25 cellular contexts compared by ENCODE assay signal in genomic region chr10:47401874-47402645, GRCh38. TPM values are rescaled to one million over a fixed set of nuclear protein-coding genes. Genes with fewer than 3 reads are reported as not detected.
A peak's percentile ranks its signal among the peaks of the same experiment; 100 is the strongest.
DNase-seq lines count a peak whose midpoint lies in the region; ATAC-seq, FAIRE-seq and TF ChIP-seq lines count a peak whose summit lies in the region.
"Had no signal": no experiment of that assay in that cellular context is flagged by ENCODE, and none has a peak within 500 bp of the region (broad histone marks: within the 10 kb centered on the region; RNA-seq: fewer than 3 reads in every experiment).

No MANE protein-coding gene starts in this region.

- H3K36me3 Mint-ChIP-seq in Calu3 (ENCODE audit: insufficient read depth, unreplicated experiment) = peaks cover 7% of the 10 kb centered on the region
- no peaks in the 10 kb centered on the region for H3K36me3 Mint-ChIP-seq in progenitor cell of endocrine pancreas (ENCODE audit: insufficient read depth)
- H3K36me3 Mint-ChIP-seq: activated naive CD4-positive, alpha-beta T cell treated with anti-CD3 and anti-CD28 coated beads, Interleukin-2, amount 10 ng/mL, durations not matched to agents 7 days and 5 days; memory B cell had no signal

- dilution Hi-C loops in keratinocyte (cut with MboI; ENCODE audit: extremely low pct_ligation_motif_present, low sequenced_read_pairs) = no loop called here

- H3K4me1 Mint-ChIP-seq in Calu3 (ENCODE audit: low read depth, unreplicated experiment) (peaks cover 35% of the 10 kb centered on the region), progenitor cell of endocrine pancreas (ENCODE audit: low read depth) (peaks cover 16% of the 10 kb centered on the region)
- H3K4me1 Mint-ChIP-seq: activated naive CD4-positive, alpha-beta T cell treated with anti-CD3 and anti-CD28 coated beads, Interleukin-2, amount 10 ng/mL, durations not matched to agents 7 days and 5 days; memory B cell had no signal

- in situ Hi-C loops in ACHN (cut with HindIII; ENCODE audit: low pct_ligation_motif_present, low pct_unique_long_range_greater_than_20kb, low sequenced_read_pairs) = no loop called here

- H3K9me3 ChIP-seq in PC-9 (ENCODE audit: insufficient read depth, low read depth) (no peaks in the 10 kb centered on the region), keratinocyte (ENCODE audit: control insufficient read depth, low read depth, low read length) (no peaks in the 10 kb centered on the region)
- H3K9me3 ChIP-seq: BE2C, body of pancreas, neutrophil, Peyer's patch, suprapubic skin had no signal

- H3K9me1 ChIP-seq in keratinocyte (ENCODE audit: control insufficient read depth, extremely low read depth, insufficient read depth, low read length) = no peaks in the 10 kb centered on the region

- H3F3A ChIP-seq in PC-9 (ENCODE audit: insufficient read depth, low read depth) = peaks cover 17% of the 10 kb centered on the region

- H3K4me1 ChIP-seq in PC-9 (replicated peaks; ENCODE audit: insufficient read depth) (peaks cover 58% of the 10 kb centered on the region), keratinocyte (ENCODE audit: control insufficient read depth, extremely low read depth, insufficient read depth, low read length) (peaks cover 54% of the 10 kb centered on the region)
- H3K4me1 ChIP-seq: BE2C, body of pancreas had no signal

- DNase-seq in Calu3 = no peak
- DNase-seq in PC-9 = no peak
- no peak for DNase-seq in keratinocyte (ENCODE audit: low read depth, low spot score)
- DNase-seq in progenitor cell of endocrine pancreas (ENCODE audit: low spot score, unreplicated experiment) = no peak
- no peak for DNase-seq in ACHN
- DNase-seq: activated CD4-positive, alpha-beta T cell treated with anti-CD3 and anti-CD28 coated beads for 4 hours; activated naive CD4-positive, alpha-beta T cell treated with anti-CD3 and anti-CD28 coated beads, Interleukin-2, amount 10 ng/mL, durations not matched to agents 7 days and 5 days; BE2C; erythroblast; GDM1; KG1; NCI-H1092; NCI-H748 treated with DMSO at 0.1 percent for 48 hours; stimulated activated CD4-positive, alpha-beta T cell treated with anti-CD3 and anti-CD28 coated beads, Interleukin-4, amount 100 ng/mL, for 24 hours had no signal

- FAIRE-seq in keratinocyte (lab: Jason Lieb, UNC) = no peak
- FAIRE-seq: GM12891 had no signal

- H3K4me3 ChIP-seq in PC-9 = no peak overlapping the region
- no peak overlapping the region for H3K4me3 ChIP-seq in keratinocyte (ENCODE audit: control insufficient read depth in 2 of 3, extremely low read depth in 1 of 3, insufficient read depth in 2 of 3, low read depth in 1 of 3, low read length in 3 of 3)
- H3K4me3 ChIP-seq: body of pancreas, Peyer's patch, suprapubic skin had no signal

- H3K4me2 ChIP-seq in PC-9 (peak overlapping the region; percentile 77), keratinocyte (ENCODE audit: control insufficient read depth, extremely low read depth, insufficient read depth, low read depth, low read length) (no peak overlapping the region)

- H3K27me3 ChIP-seq in PC-9 (ENCODE audit: insufficient read depth, low read depth) (no peaks in the 10 kb centered on the region), keratinocyte (ENCODE audit: control insufficient read depth, extremely low read depth, insufficient read depth, low read length) (no peaks in the 10 kb centered on the region)
- H3K27me3 ChIP-seq: body of pancreas, Peyer's patch, suprapubic skin had no signal

- H3K27ac Mint-ChIP-seq in Calu3 (ENCODE audit: unreplicated experiment) (peak overlapping the region; percentile 57), progenitor cell of endocrine pancreas (peak overlapping the region; percentile 50)
- H3K27ac Mint-ChIP-seq: activated naive CD4-positive, alpha-beta T cell treated with anti-CD3 and anti-CD28 coated beads, Interleukin-2, amount 10 ng/mL, durations not matched to agents 7 days and 5 days; memory B cell had no signal

- H3K4me3 Mint-ChIP-seq in Calu3 (ENCODE audit: low read depth, unreplicated experiment) = peak overlapping the region; percentile 32
- H3K4me3 Mint-ChIP-seq in progenitor cell of endocrine pancreas (ENCODE audit: low read depth) = no peak overlapping the region
- H3K4me3 Mint-ChIP-seq: activated naive CD4-positive, alpha-beta T cell treated with anti-CD3 and anti-CD28 coated beads, Interleukin-2, amount 10 ng/mL, durations not matched to agents 7 days and 5 days; H9; memory B cell had no signal

- peaks cover 2% of the 10 kb centered on the region for H3K9me3 Mint-ChIP-seq in Calu3 (ENCODE audit: low read depth, unreplicated experiment)
- H3K9me3 Mint-ChIP-seq in progenitor cell of endocrine pancreas (ENCODE audit: low read depth) = peaks cover 3% of the 10 kb centered on the region
- H3K9me3 Mint-ChIP-seq: activated naive CD4-positive, alpha-beta T cell treated with anti-CD3 and anti-CD28 coated beads, Interleukin-2, amount 10 ng/mL, durations not matched to agents 7 days and 5 days; H9; memory B cell had no signal

- ATAC-seq in GM18520 (IDR thresholded peaks at IDR 0.05; ENCODE audit: unreplicated experiment) = no peak
- no peak for ATAC-seq in GM18511 (IDR thresholded peaks at IDR 0.05; ENCODE audit: unreplicated experiment)
- ATAC-seq in HG03159 (IDR thresholded peaks at IDR 0.05; ENCODE audit: unreplicated experiment) = no peak

- H3K9ac ChIP-seq in keratinocyte (ENCODE audit: control insufficient read depth, extremely low read depth, insufficient read depth, low read length) = no peak overlapping the region

- no peak overlapping the region for H2AFZ ChIP-seq in PC-9
- no peak overlapping the region for H2AFZ ChIP-seq in keratinocyte (ENCODE audit: control insufficient read depth, low read length)

- H4K20me1 ChIP-seq in PC-9 (ENCODE audit: insufficient read depth) (no peaks in the 10 kb centered on the region), keratinocyte (ENCODE audit: control insufficient read depth, extremely low read depth, insufficient read depth, low read length) (no peaks in the 10 kb centered on the region)

- BruUV-seq in Calu3 (replicated peaks; lab: Mats Ljungman, UMichigan) = no TSS peak
- TSS peak; percentile 25 for BruUV-seq in PC-9 (replicated peaks; lab: Mats Ljungman, UMichigan)

- H3K27me3 Mint-ChIP-seq in Calu3 (ENCODE audit: unreplicated experiment) (no peaks in the 10 kb centered on the region), progenitor cell of endocrine pancreas (no peaks in the 10 kb centered on the region)

- H3K27ac ChIP-seq in PC-9 = peak overlapping the region; percentile 76
- peak overlapping the region; percentile 50 for H3K27ac ChIP-seq in keratinocyte (ENCODE audit: control insufficient read depth, insufficient read depth, low read length)
- H3K27ac ChIP-seq: body of pancreas, neutrophil, Peyer's patch, suprapubic skin had no signal

- TF ChIP-seq CTCF in Calu3 (IDR thresholded peaks at IDR 0.05; ENCODE audit: unreplicated experiment) = no peak
- no peak for TF ChIP-seq CTCF in PC-9 (conservative IDR thresholded peaks at IDR 0.05)
- TF ChIP-seq CTCF in keratinocyte (optimal IDR thresholded peaks at IDR 0.05 in 1 of 3, IDR thresholded peaks at IDR 0.05 in 1 of 3, conservative IDR thresholded peaks at IDR 0.05 in 1 of 3; ENCODE audit: extremely low read depth in 1 of 3, insufficient read depth in 2 of 3, low read length in 3 of 3) = no peak
- no peak for TF ChIP-seq CTCF in progenitor cell of endocrine pancreas (IDR thresholded peaks at IDR 0.05; ENCODE audit: unreplicated experiment)

- POLR2A ChIA-PET in PC-9 (lab: Charles Lee; ENCODE audit: unreplicated experiment) = interaction anchor here (1.2 kb wide), 1 partner anchor 18 kb away, joined by 7 read pairs; the partner anchor contains the start of gene ZNF488

- H3K9me2 ChIP-seq in PC-9 (ENCODE audit: insufficient read depth) = no peaks in the 10 kb centered on the region

- intact Hi-C loops in Calu3 (cut with micrococcal nuclease; ENCODE audit: unreplicated experiment) (no loop called here), PC-9 (cut with micrococcal nuclease; ENCODE audit: unreplicated experiment) (no loop called here)

- H3K36me3 ChIP-seq in PC-9 (ENCODE audit: low read depth) (no peaks in the 10 kb centered on the region), keratinocyte (ENCODE audit: control insufficient read depth in 2 of 2, extremely low read depth in 1 of 2, insufficient read depth in 2 of 2, low read length in 2 of 2) (no peaks in the 10 kb centered on the region)
- H3K36me3 ChIP-seq: BE2C, neutrophil, Peyer's patch, suprapubic skin had no signal

- H3K79me2 ChIP-seq in PC-9 (ENCODE audit: low read depth) (peaks cover under 1% of the 10 kb centered on the region), keratinocyte (ENCODE audit: control insufficient read depth, insufficient read depth, low read length) (no peaks in the 10 kb centered on the region)

- CTCF ChIA-PET in Calu3 (lab: Charles Lee) (interaction anchor here (1.1 kb wide), 1 partner anchor 8 kb away, joined by 4 read pairs; no protein-coding TSS in a partner anchor), PC-9 (lab: Charles Lee) (interaction anchor here (0.6 to 1.3 kb wide), 4 partner anchors 18 to 1114 kb away, joined by 3 read pairs; partner anchors contain the start of gene ZNF488)

RNA-seq across cellular contexts. Expression of gene ZNF488, which starts 18.0 kb away (rescaled TPM):
- total RNA-seq in Calu3 (2022) = 2.1 and 2.2 TPM in 2 replicates
- total RNA-seq in PC-9 (2021) = 11.4 and 18.1 TPM in 2 replicates
- 1.2 to 1.4 TPM (median 1.4 TPM) in 3 replicates for polyA plus RNA-seq in keratinocyte
- 0.10 TPM for polyA plus RNA-seq in keratinocyte (2011; ENCODE audit: low read depth)
- 0.67 and 0.83 TPM in 2 replicates for polyA plus RNA-seq in keratinocyte (2011; cell fraction: cytosol; rRNA removed)
- 0.57 and 0.61 TPM in 2 replicates for polyA plus RNA-seq in keratinocyte (2011; cell fraction: nucleus; rRNA removed)
- 0.79 and 1.1 TPM in 2 replicates for polyA plus RNA-seq in keratinocyte (2012; ENCODE audit: low replicate concordance)
- 1.2 to 3.1 TPM (median 1.8 TPM) in 3 replicates for polyA minus RNA-seq in keratinocyte
- polyA minus RNA-seq in keratinocyte (2011; cell fraction: cytosol; rRNA and poly(A)+ RNA removed) = 1.3 TPM
- 0.31 and 0.32 TPM in 2 replicates for polyA minus RNA-seq in keratinocyte (2011; cell fraction: nucleus; rRNA and poly(A)+ RNA removed)
- total RNA-seq in progenitor cell of endocrine pancreas = 1.0 and 1.4 TPM in 2 replicates

RNA-seq across cellular contexts. Expression of gene RBP3, which starts 53.9 kb away (rescaled TPM):
- not detected in 2 replicates for total RNA-seq in Calu3 (2022)
- total RNA-seq in PC-9 (2021) = not detected in 2 replicates
- polyA plus RNA-seq in keratinocyte = not detected in 3 replicates
- not detected for polyA plus RNA-seq in keratinocyte (2011; ENCODE audit: low read depth)
- polyA plus RNA-seq in keratinocyte (2011; cell fraction: cytosol; rRNA removed) = not detected in 2 replicates
- not detected in 2 replicates for polyA plus RNA-seq in keratinocyte (2011; cell fraction: nucleus; rRNA removed)
- not detected in 2 replicates for polyA plus RNA-seq in keratinocyte (2012; ENCODE audit: low replicate concordance)
- not detected in 3 replicates for polyA minus RNA-seq in keratinocyte
- not detected for polyA minus RNA-seq in keratinocyte (2011; cell fraction: cytosol; rRNA and poly(A)+ RNA removed)
- polyA minus RNA-seq in keratinocyte (2011; cell fraction: nucleus; rRNA and poly(A)+ RNA removed) = not detected in 2 replicates
- total RNA-seq in progenitor cell of endocrine pancreas = 0.10 TPM in 1 of 2 replicates, not detected in the other
- total RNA-seq: body of pancreas, H9, Peyer's patch, skeletal muscle tissue, suprapubic skin had no signal
